In the genomic region with DNA sequence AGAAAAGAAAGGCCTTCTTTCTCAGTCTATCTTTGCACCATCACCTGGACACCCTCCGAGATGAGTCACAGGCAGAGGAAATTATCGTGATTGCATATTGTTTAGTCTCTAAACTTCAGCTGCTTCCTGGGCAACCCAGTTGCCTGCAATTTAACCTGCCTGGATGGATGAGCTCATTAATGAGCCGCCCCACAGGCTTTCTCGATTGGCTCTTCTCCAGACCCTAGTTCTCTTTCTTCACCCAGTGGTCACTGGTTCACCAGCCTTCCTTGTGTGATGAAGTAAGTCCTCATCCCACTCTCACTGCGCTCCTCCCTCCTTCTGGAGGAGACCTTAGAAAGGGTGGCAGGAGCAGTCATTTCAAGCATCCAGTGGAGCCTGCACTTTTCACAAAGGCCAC, we compare ENCODE assay signal across 8 cellular contexts.
DNase-seq lines count a peak whose midpoint lies in the region; ATAC-seq, FAIRE-seq and TF ChIP-seq lines count a peak whose summit lies in the region.

No MANE protein-coding gene starts in this region.

- H3K4me2 ChIP-seq in endothelial cell of umbilical vein (ENCODE audit: insufficient read depth, low read length), result peak overlapping the region; percentile 35

- 84 to 87% methylated on average over 5 of the region's 5 CpGs for WGBS in testis, 2 donors

- no peak overlapping the region for H2AFZ ChIP-seq in endothelial cell of umbilical vein (ENCODE audit: low read depth, low read length)

- no peaks in the 10 kb centered on the region for H4K20me1 ChIP-seq in endothelial cell of umbilical vein (replicated peaks; ENCODE audit: control insufficient read depth, extremely low read depth, insufficient read depth, low read length)

- H3K4me3 ChIP-seq in endothelial cell of umbilical vein (replicated peaks in 1 of 3; ENCODE audit: insufficient read depth in 1 of 3, low read depth in 1 of 3, low read length in 3 of 3) (no peak overlapping the region), testis (no peak overlapping the region)

- DNase-seq in H54 (ENCODE audit: insufficient read length, low spot score) (peak; percentile 31), OCI-M1 (lab: John Stamatoyannopoulos, UW) (peak; percentile 12), endothelial cell of umbilical vein (ENCODE audit: low read depth, low spot score) (peak; percentile 89), pulmonary artery endothelial cell (ENCODE audit: low read depth, low spot score) (peak; percentile 36), GM12892 (ENCODE audit: insufficient read length) (no peak), testis (no peak)

- intact Hi-C loops in endothelial cell of umbilical vein (cut with micrococcal nuclease), result loop anchor here (1.0 kb wide), 2 partner anchors 146 to 181 kb away; a partner anchor contains a TSS
- intact Hi-C loops in testis (cut with DNase I; ENCODE audit: low total_unique reads), result no loop called here

- ATAC-seq in GM18873 (IDR thresholded peaks at IDR 0.05; ENCODE audit: low FRiP score, unreplicated experiment) (no peak), HG03139 (IDR thresholded peaks at IDR 0.05; ENCODE audit: unreplicated experiment) (no peak)

- H3K9me3 ChIP-seq in endothelial cell of umbilical vein (replicated peaks; ENCODE audit: control insufficient read depth, insufficient read depth, low read length) (no peaks in the 10 kb centered on the region), testis (no peaks in the 10 kb centered on the region)

- FAIRE-seq in H54 (lab: Jason Lieb, UNC) (no peak), endothelial cell of umbilical vein (lab: Jason Lieb, UNC) (peak; percentile 91), GM12892 (lab: Jason Lieb, UNC) (no peak)

- TF ChIP-seq POLR2A in H54 (IDR thresholded peaks at IDR 0.05; ENCODE audit: low read depth, low read length) (no peak), endothelial cell of umbilical vein (IDR thresholded peaks at IDR 0.05; ENCODE audit: low read depth, low read length) (no peak), GM12892 (IDR thresholded peaks at IDR 0.05; ENCODE audit: low read depth, low read length) (no peak), testis (IDR thresholded peaks at IDR 0.05) (no peak)

- H3K27me3 ChIP-seq in endothelial cell of umbilical vein (ENCODE audit: control insufficient read depth in 2 of 2, insufficient read depth in 2 of 2, low read length in 2 of 2) (no peaks in the 10 kb centered on the region), testis (no peaks in the 10 kb centered on the region)

- no peaks in the 10 kb centered on the region for H3K79me2 ChIP-seq in endothelial cell of umbilical vein (ENCODE audit: control insufficient read depth, insufficient read depth, low read length)

- dilution Hi-C loops in endothelial cell of umbilical vein (cut with MboI; ENCODE audit: extremely low pct_ligation_motif_present, low sequenced_read_pairs), result no loop called here

- BruUV-seq in endothelial cell of umbilical vein (replicated peaks; lab: Mats Ljungman, UMichigan), result no TSS peak

- H3K4me1 ChIP-seq in endothelial cell of umbilical vein (ENCODE audit: control insufficient read depth, extremely low read depth, insufficient read depth, low read length) (peaks cover 19% of the 10 kb centered on the region), testis (no peaks in the 10 kb centered on the region)

- no peaks in the 10 kb centered on the region for H3K9me1 ChIP-seq in endothelial cell of umbilical vein (replicated peaks; ENCODE audit: control insufficient read depth, extremely low read depth, insufficient read depth, low read length)

- CTCF ChIA-PET in endothelial cell of umbilical vein (lab: Charles Lee), result interaction anchor here (0.9 to 1.4 kb wide), 4 partner anchors 9 to 299 kb away, joined by 3 to 4 read pairs (median 3); no protein-coding TSS in a partner anchor

- H3K27ac ChIP-seq in endothelial cell of umbilical vein (ENCODE audit: insufficient read depth, low read depth, low read length) (peak overlapping the region; percentile 66), testis (no peak overlapping the region)

- POLR2A ChIA-PET in endothelial cell of umbilical vein (lab: Charles Lee), result no interaction called here

- no peaks in the 10 kb centered on the region for H3K36me3 ChIP-seq in endothelial cell of umbilical vein (ENCODE audit: control insufficient read depth in 2 of 2, extremely low read depth in 1 of 2, insufficient read depth in 2 of 2, low read length in 2 of 2)
- no peaks in the 10 kb centered on the region for H3K36me3 ChIP-seq in testis (ENCODE audit: low read depth, missing control alignments)

- peak overlapping the region; percentile 4 for H3K9ac ChIP-seq in endothelial cell of umbilical vein (replicated peaks; ENCODE audit: extremely low read depth, insufficient read depth, low read length)

- TF ChIP-seq CTCF in endothelial cell of umbilical vein (IDR thresholded peaks at IDR 0.05; ENCODE audit: extremely low read depth in 1 of 2, insufficient read depth in 1 of 2, low read depth in 1 of 2, low read length in 2 of 2) (no peak), testis (IDR thresholded peaks at IDR 0.05) (no peak)

TF ChIP-seq in endothelial cell of umbilical vein, 7 proteins besides CTCF, POLR2A, EP300 and RAD21:
- TF ChIP-seq GATA2 (IDR thresholded peaks at IDR 0.05; ENCODE audit: insufficient read depth, insufficient read length, low read depth, low read length) (peak; percentile 73), EZH2 (IDR thresholded peaks at IDR 0.05; ENCODE audit: borderline replicate concordance, low read depth, low read length, severe bottlenecking) (no peak), POLR2AphosphoS5 (IDR thresholded peaks at IDR 0.05; ENCODE audit: insufficient read depth, low read depth, low read length) (peak; percentile 85), FOS (IDR thresholded peaks at IDR 0.05; ENCODE audit: borderline replicate concordance, insufficient read depth, low read length) (peak; percentile 88), JUN (IDR thresholded peaks at IDR 0.05; ENCODE audit: borderline replicate concordance, insufficient read depth, insufficient read length, low read depth) (peak; percentile 89), MYC (IDR thresholded peaks at IDR 0.05; ENCODE audit: low read depth, low read length) (no peak)
- TF ChIP-seq, protein P1, sequence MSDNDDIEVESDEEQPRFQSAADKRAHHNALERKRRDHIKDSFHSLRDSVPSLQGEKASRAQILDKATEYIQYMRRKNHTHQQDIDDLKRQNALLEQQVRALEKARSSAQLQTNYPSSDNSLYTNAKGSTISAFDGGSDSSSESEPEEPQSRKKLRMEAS (IDR thresholded peaks at IDR 0.05; ENCODE audit: insufficient read depth, insufficient read length), result no peak

Comparison
In these comparisons a context has a peak if more than half of its experiments do, and no peak if none do; other contexts are left out.
1. DNase-seq: peak in H54 (single experiment), OCI-M1 (single experiment), endothelial cell of umbilical vein (single experiment) and pulmonary artery endothelial cell (single experiment); none in GM12892 (single experiment) and testis (single experiment).